Comparison of ENCODE assay signal across 12 cellular contexts in genomic region chr12:93526786-93527428, GRCh38. TPM values are rescaled to one million over a fixed set of nuclear protein-coding genes. Genes with fewer than 3 reads are reported as not detected.
DNase-seq lines count a peak whose midpoint lies in the region; ATAC-seq and TF ChIP-seq lines count a peak whose summit lies in the region.
"Had no signal": no experiment of that assay in that cellular context is flagged by ENCODE, and none has a peak within 500 bp of the region (broad histone marks: within the 10 kb centered on the region; RNA-seq: fewer than 3 reads in every experiment).

No MANE protein-coding gene starts in this region.

- H3K4me3 ChIP-seq in adrenal gland (no peak overlapping the region), WERI-Rb-1 (ENCODE audit: low read depth, low read length) (no peak overlapping the region)
- H3K4me3 ChIP-seq: coronary artery, SK-N-MC had no signal

- H3K4me1 ChIP-seq in adrenal gland (replicated peaks in 1 of 2) = peaks cover 0 to 4% of the 10 kb centered on the region in 2 donors

- H3K27me3 ChIP-seq in adrenal gland = no peaks in the 10 kb centered on the region
- no peaks in the 10 kb centered on the region for H3K27me3 ChIP-seq in WERI-Rb-1 (ENCODE audit: insufficient read depth, low read depth, severe bottlenecking)

- no peaks in the 10 kb centered on the region for H3K9me3 ChIP-seq in adrenal gland (replicated peaks in 1 of 3)
- H3K9me3 ChIP-seq in WERI-Rb-1 (ENCODE audit: severe bottlenecking) = no peaks in the 10 kb centered on the region

- intact Hi-C loops in adrenal gland (cut with DNase I) = no loop called here

- peak; percentile 71 for DNase-seq in AG08395 (ENCODE audit: low spot score)
- DNase-seq in HS-27A (ENCODE audit: low read depth) = peak; percentile 71
- DNase-seq in adrenal gland = peak; percentile 38 to 69 (median 65)
- peak; percentile 93 for DNase-seq in kidney glomerular epithelial cell (lab: John Stamatoyannopoulos, UW)
- no peak for DNase-seq in WERI-Rb-1
- DNase-seq in SIG-M5 treated with dmso at 0.1 percent for 504 hours (lab: John Stamatoyannopoulos, UW; ENCODE audit: unreplicated experiment) = no peak
- no peak for DNase-seq in NCI-H187 (lab: John Stamatoyannopoulos, UW)
- DNase-seq: CD4-positive, CD25-positive, alpha-beta regulatory T cell; retina had no signal

- TF ChIP-seq POLR2A in adrenal gland (IDR thresholded peaks at IDR 0.05) = no peak

- H3K27ac ChIP-seq in adrenal gland (no peak overlapping the region), WERI-Rb-1 (no peak overlapping the region)
- H3K27ac ChIP-seq: coronary artery, SK-N-MC had no signal

- ATAC-seq in GM19452 (IDR thresholded peaks at IDR 0.05; ENCODE audit: unreplicated experiment) = no peak

- 42 to 59% (median 48%) methylated on average over 4 of the region's 4 CpGs for WGBS in adrenal gland, 4 donors

- TF ChIP-seq CTCF in adrenal gland (IDR thresholded peaks at IDR 0.05) = no peak
- no peak for TF ChIP-seq CTCF in WERI-Rb-1 (IDR thresholded peaks at IDR 0.05; ENCODE audit: low read depth, low read length)

- H3K36me3 ChIP-seq in adrenal gland (replicated peaks in 1 of 2) (no peaks in the 10 kb centered on the region), WERI-Rb-1 (no peaks in the 10 kb centered on the region)

RNA-seq across cellular contexts. Expression of gene SOCS2, which starts 45.6 kb away (rescaled TPM):
- 10 to 100 TPM; 30.7 to 66.4 (median 48.1) TPM for total RNA-seq in adrenal gland
- 10 to 100 TPM; 28.2 to 46.5 (median 29.4) TPM for polyA plus RNA-seq in adrenal gland

RNA-seq across cellular contexts. Expression of gene MRPL42, which starts 59.6 kb away (rescaled TPM):
- 100 to 1,000 TPM in 2 of 8 donors, 10 to 100 TPM in 6; 44.4 to 113 (median 81.9) TPM for total RNA-seq in adrenal gland
- polyA plus RNA-seq in adrenal gland = 100 to 1,000 TPM in 1 of 3 donors, 10 to 100 TPM in 2; 21.9 to 106 (median 29.0) TPM

Comparison
In these comparisons a context has a peak if more than half of its experiments do, and no peak if none do; other contexts are left out.
1. DNase-seq: peak in AG08395 (single experiment), HS-27A (single experiment), adrenal gland (7 of 7) and kidney glomerular epithelial cell (single experiment); none in WERI-Rb-1 (single experiment), SIG-M5 treated with dmso at 0.1 percent for 504 hours (single experiment) and NCI-H187 (0 of 2).